In the genomic region with DNA sequence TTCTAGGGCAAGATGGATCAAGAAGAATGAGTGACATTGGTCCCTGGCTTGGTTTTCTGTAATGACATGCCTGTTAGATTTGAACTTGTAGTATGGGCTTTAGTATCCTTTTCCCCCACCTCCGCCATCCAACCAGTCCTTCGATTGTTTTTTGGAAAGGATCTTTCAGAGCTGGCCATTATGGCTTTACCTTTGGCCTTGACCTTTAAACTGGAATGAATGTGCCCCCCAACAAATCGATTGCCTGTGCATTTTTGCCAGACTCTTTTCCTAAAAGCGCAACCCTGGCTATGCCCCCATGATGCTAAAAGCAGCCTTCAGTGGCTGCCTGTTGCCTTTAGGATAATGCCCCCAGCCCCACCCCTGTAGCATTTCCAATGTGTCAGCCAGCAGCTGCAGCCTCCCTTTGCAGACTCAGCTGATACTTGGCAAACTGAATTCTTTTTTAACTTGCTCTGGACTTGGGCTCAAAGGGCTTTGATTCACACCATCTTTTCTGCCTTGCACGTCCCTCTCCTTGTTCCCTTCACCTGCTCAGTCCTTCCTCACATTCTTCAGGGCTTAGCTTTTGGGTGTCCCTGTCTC, we compare ENCODE assay signal across 1 cellular context.
TF ChIP-seq lines count a peak whose summit lies in the region.

No MANE protein-coding gene starts in this region.

TF ChIP-seq in HepG2, 621 proteins besides CTCF, POLR2A, EP300 and RAD21 (continues in another document):
- peak in 1 of 2 experiments; percentile 34; a peak in 3 of 4 replicates for TF ChIP-seq MAFK (conservative IDR thresholded peaks at IDR 0.05 in 1 of 2, IDR thresholded peaks at IDR 0.05 in 1 of 2; ENCODE audit: low read length in 2 of 2)
- 0 out of 2 replicates have a peak, but pooled peaks have one; percentile 38 for TF ChIP-seq POLR2AphosphoS2 (IDR thresholded peaks at IDR 0.05; ENCODE audit: low read depth, low read length)
- no peak for TF ChIP-seq MAF1 (CRISPR knock-in tag; IDR thresholded peaks at IDR 0.05; ENCODE audit: borderline replicate concordance)
- TF ChIP-seq, protein P1, sequence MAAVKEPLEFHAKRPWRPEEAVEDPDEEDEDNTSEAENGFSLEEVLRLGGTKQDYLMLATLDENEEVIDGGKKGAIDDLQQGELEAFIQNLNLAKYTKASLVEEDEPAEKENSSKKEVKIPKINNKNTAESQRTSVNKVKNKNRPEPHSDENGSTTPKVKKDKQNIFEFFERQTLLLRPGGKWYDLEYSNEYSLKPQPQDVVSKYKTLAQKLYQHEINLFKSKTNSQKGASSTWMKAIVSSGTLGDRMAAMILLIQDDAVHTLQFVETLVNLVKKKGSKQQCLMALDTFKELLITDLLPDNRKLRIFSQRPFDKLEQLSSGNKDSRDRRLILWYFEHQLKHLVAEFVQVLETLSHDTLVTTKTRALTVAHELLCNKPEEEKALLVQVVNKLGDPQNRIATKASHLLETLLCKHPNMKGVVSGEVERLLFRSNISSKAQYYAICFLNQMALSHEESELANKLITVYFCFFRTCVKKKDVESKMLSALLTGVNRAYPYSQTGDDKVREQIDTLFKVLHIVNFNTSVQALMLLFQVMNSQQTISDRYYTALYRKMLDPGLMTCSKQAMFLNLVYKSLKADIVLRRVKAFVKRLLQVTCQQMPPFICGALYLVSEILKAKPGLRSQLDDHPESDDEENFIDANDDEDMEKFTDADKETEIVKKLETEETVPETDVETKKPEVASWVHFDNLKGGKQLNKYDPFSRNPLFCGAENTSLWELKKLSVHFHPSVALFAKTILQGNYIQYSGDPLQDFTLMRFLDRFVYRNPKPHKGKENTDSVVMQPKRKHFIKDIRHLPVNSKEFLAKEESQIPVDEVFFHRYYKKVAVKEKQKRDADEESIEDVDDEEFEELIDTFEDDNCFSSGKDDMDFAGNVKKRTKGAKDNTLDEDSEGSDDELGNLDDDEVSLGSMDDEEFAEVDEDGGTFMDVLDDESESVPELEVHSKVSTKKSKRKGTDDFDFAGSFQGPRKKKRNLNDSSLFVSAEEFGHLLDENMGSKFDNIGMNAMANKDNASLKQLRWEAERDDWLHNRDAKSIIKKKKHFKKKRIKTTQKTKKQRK (IDR thresholded peaks at IDR 0.05; ENCODE audit: low read length): no peak
- no peak for TF ChIP-seq RFX5 (IDR thresholded peaks at IDR 0.05; ENCODE audit: low read depth, low read length)
- no peak for TF ChIP-seq GABPB1 (CRISPR knock-in tag; IDR thresholded peaks at IDR 0.05)
- TF ChIP-seq, protein P2, sequence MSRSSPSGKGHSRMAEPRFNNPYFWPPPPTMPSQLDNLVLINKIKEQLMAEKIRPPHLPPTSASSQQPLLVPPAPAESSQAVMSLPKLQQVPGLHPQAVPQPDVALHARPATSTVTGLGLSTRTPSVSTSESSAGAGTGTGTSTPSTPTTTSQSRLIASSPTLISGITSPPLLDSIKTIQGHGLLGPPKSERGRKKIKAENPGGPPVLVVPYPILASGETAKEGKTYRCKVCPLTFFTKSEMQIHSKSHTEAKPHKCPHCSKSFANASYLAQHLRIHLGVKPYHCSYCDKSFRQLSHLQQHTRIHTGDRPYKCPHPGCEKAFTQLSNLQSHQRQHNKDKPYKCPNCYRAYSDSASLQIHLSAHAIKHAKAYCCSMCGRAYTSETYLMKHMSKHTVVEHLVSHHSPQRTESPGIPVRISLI (CRISPR knock-in tag; IDR thresholded peaks at IDR 0.05; ENCODE audit: borderline replicate concordance): peak; percentile 30; the same call in 1 of the 2 replicates
- no peak for TF ChIP-seq PRMT3 (CRISPR knock-in tag; IDR thresholded peaks at IDR 0.05; ENCODE audit: borderline replicate concordance, low read depth)
- TF ChIP-seq PAF1 (CRISPR knock-in tag; IDR thresholded peaks at IDR 0.05): 0 out of 2 replicates have a peak, but pooled peaks have one; percentile 55
- TF ChIP-seq, protein P3, sequence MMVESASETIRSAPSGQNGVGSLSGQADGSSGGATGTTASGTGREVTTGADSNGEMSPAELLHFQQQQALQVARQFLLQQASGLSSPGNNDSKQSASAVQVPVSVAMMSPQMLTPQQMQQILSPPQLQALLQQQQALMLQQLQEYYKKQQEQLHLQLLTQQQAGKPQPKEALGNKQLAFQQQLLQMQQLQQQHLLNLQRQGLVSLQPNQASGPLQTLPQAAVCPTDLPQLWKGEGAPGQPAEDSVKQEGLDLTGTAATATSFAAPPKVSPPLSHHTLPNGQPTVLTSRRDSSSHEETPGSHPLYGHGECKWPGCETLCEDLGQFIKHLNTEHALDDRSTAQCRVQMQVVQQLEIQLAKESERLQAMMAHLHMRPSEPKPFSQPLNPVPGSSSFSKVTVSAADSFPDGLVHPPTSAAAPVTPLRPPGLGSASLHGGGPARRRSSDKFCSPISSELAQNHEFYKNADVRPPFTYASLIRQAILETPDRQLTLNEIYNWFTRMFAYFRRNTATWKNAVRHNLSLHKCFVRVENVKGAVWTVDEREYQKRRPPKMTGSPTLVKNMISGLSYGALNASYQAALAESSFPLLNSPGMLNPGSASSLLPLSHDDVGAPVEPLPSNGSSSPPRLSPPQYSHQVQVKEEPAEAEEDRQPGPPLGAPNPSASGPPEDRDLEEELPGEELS (CRISPR knock-in tag; IDR thresholded peaks at IDR 0.05): peak; percentile 50; the same call in 1 of the 2 replicates
- TF ChIP-seq ZFP62 (CRISPR knock-in tag; IDR thresholded peaks at IDR 0.05): no peak
- peak; percentile 41; the same call in 1 of the 2 replicates for TF ChIP-seq GATAD2A (CRISPR knock-in tag; IDR thresholded peaks at IDR 0.05)
- 0 out of 2 replicates have a peak, but pooled peaks have one; percentile 13 for TF ChIP-seq TCF7 (IDR thresholded peaks at IDR 0.05; ENCODE audit: low read depth)
- 0 out of 2 replicates have a peak, but pooled peaks have one; percentile 54 for TF ChIP-seq ZNF556 (CRISPR knock-in tag; IDR thresholded peaks at IDR 0.05; ENCODE audit: borderline replicate concordance)
- TF ChIP-seq, protein P4, sequence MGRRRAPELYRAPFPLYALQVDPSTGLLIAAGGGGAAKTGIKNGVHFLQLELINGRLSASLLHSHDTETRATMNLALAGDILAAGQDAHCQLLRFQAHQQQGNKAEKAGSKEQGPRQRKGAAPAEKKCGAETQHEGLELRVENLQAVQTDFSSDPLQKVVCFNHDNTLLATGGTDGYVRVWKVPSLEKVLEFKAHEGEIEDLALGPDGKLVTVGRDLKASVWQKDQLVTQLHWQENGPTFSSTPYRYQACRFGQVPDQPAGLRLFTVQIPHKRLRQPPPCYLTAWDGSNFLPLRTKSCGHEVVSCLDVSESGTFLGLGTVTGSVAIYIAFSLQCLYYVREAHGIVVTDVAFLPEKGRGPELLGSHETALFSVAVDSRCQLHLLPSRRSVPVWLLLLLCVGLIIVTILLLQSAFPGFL (CRISPR knock-in tag; IDR thresholded peaks at IDR 0.05): no peak
- TF ChIP-seq ZNF317 (CRISPR knock-in tag; IDR thresholded peaks at IDR 0.05): no peak; the same call in 1 of the 2 replicates
- TF ChIP-seq ZNF780A (CRISPR knock-in tag; IDR thresholded peaks at IDR 0.05): no peak
- 0 out of 2 replicates have a peak, but pooled peaks have one; percentile 49 for TF ChIP-seq ZNF224 (CRISPR knock-in tag; IDR thresholded peaks at IDR 0.05)
- TF ChIP-seq ZNF121 (CRISPR knock-in tag; IDR thresholded peaks at IDR 0.05): peak; percentile 84
- no peak for TF ChIP-seq ZNF790 (CRISPR knock-in tag; IDR thresholded peaks at IDR 0.05; ENCODE audit: borderline replicate concordance)
- TF ChIP-seq NR2F1 (CRISPR knock-in tag; IDR thresholded peaks at IDR 0.05): peak; percentile 39 to 74; a peak in 3 of 4 replicates
- TF ChIP-seq, protein P5, sequence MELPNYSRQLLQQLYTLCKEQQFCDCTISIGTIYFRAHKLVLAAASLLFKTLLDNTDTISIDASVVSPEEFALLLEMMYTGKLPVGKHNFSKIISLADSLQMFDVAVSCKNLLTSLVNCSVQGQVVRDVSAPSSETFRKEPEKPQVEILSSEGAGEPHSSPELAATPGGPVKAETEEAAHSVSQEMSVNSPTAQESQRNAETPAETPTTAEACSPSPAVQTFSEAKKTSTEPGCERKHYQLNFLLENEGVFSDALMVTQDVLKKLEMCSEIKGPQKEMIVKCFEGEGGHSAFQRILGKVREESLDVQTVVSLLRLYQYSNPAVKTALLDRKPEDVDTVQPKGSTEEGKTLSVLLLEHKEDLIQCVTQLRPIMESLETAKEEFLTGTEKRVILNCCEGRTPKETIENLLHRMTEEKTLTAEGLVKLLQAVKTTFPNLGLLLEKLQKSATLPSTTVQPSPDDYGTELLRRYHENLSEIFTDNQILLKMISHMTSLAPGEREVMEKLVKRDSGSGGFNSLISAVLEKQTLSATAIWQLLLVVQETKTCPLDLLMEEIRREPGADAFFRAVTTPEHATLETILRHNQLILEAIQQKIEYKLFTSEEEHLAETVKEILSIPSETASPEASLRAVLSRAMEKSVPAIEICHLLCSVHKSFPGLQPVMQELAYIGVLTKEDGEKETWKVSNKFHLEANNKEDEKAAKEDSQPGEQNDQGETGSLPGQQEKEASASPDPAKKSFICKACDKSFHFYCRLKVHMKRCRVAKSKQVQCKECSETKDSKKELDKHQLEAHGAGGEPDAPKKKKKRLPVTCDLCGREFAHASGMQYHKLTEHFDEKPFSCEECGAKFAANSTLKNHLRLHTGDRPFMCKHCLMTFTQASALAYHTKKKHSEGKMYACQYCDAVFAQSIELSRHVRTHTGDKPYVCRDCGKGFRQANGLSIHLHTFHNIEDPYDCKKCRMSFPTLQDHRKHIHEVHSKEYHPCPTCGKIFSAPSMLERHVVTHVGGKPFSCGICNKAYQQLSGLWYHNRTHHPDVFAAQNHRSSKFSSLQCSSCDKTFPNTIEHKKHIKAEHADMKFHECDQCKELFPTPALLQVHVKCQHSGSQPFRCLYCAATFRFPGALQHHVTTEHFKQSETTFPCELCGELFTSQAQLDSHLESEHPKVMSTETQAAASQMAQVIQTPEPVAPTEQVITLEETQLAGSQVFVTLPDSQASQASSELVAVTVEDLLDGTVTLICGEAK (IDR thresholded peaks at IDR 0.05): no peak
- TF ChIP-seq, protein P5 (CRISPR knock-in tag; IDR thresholded peaks at IDR 0.05): peak; percentile 9; the same call in 1 of the 2 replicates
- no peak for TF ChIP-seq MBD4 (IDR thresholded peaks at IDR 0.05; ENCODE audit: borderline replicate concordance, low read length)
- TF ChIP-seq, protein P6, sequence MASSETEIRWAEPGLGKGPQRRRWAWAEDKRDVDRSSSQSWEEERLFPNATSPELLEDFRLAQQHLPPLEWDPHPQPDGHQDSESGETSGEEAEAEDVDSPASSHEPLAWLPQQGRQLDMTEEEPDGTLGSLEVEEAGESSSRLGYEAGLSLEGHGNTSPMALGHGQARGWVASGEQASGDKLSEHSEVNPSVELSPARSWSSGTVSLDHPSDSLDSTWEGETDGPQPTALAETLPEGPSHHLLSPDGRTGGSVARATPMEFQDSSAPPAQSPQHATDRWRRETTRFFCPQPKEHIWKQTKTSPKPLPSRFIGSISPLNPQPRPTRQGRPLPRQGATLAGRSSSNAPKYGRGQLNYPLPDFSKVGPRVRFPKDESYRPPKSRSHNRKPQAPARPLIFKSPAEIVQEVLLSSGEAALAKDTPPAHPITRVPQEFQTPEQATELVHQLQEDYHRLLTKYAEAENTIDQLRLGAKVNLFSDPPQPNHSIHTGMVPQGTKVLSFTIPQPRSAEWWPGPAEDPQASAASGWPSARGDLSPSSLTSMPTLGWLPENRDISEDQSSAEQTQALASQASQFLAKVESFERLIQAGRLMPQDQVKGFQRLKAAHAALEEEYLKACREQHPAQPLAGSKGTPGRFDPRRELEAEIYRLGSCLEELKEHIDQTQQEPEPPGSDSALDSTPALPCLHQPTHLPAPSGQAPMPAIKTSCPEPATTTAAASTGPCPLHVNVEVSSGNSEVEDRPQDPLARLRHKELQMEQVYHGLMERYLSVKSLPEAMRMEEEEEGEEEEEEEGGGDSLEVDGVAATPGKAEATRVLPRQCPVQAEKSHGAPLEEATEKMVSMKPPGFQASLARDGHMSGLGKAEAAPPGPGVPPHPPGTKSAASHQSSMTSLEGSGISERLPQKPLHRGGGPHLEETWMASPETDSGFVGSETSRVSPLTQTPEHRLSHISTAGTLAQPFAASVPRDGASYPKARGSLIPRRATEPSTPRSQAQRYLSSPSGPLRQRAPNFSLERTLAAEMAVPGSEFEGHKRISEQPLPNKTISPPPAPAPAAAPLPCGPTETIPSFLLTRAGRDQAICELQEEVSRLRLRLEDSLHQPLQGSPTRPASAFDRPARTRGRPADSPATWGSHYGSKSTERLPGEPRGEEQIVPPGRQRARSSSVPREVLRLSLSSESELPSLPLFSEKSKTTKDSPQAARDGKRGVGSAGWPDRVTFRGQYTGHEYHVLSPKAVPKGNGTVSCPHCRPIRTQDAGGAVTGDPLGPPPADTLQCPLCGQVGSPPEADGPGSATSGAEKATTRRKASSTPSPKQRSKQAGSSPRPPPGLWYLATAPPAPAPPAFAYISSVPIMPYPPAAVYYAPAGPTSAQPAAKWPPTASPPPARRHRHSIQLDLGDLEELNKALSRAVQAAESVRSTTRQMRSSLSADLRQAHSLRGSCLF (CRISPR knock-in tag; IDR thresholded peaks at IDR 0.05; ENCODE audit: borderline replicate concordance): no peak
- TF ChIP-seq, protein P7, sequence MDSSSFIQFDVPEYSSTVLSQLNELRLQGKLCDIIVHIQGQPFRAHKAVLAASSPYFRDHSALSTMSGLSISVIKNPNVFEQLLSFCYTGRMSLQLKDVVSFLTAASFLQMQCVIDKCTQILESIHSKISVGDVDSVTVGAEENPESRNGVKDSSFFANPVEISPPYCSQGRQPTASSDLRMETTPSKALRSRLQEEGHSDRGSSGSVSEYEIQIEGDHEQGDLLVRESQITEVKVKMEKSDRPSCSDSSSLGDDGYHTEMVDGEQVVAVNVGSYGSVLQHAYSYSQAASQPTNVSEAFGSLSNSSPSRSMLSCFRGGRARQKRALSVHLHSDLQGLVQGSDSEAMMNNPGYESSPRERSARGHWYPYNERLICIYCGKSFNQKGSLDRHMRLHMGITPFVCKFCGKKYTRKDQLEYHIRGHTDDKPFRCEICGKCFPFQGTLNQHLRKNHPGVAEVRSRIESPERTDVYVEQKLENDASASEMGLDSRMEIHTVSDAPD (CRISPR knock-in tag; IDR thresholded peaks at IDR 0.05): peak; percentile 62; the same call in 1 of the 2 replicates
